ENCODE assay signal across 8 cellular contexts in genomic region chr5:172007153-172007794, GRCh38. TPM values are rescaled to one million over a fixed set of nuclear protein-coding genes. Genes with fewer than 3 reads are reported as not detected.
DNase-seq lines count a peak whose midpoint lies in the region; FAIRE-seq and TF ChIP-seq lines count a peak whose summit lies in the region.

No MANE protein-coding gene starts in this region.

- H3K4me3 ChIP-seq in breast epithelium: peak overlapping the region; percentile 72 to 91 (median 89)
- H3K4me3 ChIP-seq in liver (ENCODE audit: low read depth in 1 of 3, low read length in 3 of 3): peak overlapping the region; percentile 86 to 97 (median 91)
- peak overlapping the region; percentile 99 for H3K4me3 ChIP-seq in testis

- TF ChIP-seq CTCF in breast epithelium (IDR thresholded peaks at IDR 0.05) (no peak), liver (IDR thresholded peaks at IDR 0.05; ENCODE audit: low read depth, low read length, missing input control) (no peak), testis (IDR thresholded peaks at IDR 0.05) (no peak)

- FAIRE-seq in H54 (lab: Jason Lieb, UNC): no peak

- H3K9me3 ChIP-seq in breast epithelium (no peaks in the 10 kb centered on the region), liver (ENCODE audit: control insufficient read depth in 4 of 4, low read length in 3 of 4) (no peaks in the 10 kb centered on the region), testis (no peaks in the 10 kb centered on the region)

- DNase-seq in NCI-H2227 (lab: John Stamatoyannopoulos, UW; ENCODE audit: unreplicated experiment) (peak; percentile 39), NCI-H2227 treated with DMSO at 0.1 percent for 48 hours (lab: John Stamatoyannopoulos, UW) (no peak), NAMALWA (ENCODE audit: low spot score) (peak; percentile 59), breast epithelium (ENCODE audit: low spot score in 2 of 2) (no peak), testis (no peak), iPS-NIHi11 (ENCODE audit: low spot score) (no peak), H54 (ENCODE audit: insufficient read length, low spot score) (no peak)

- H3K27me3 ChIP-seq in breast epithelium (no peaks in the 10 kb centered on the region), liver (ENCODE audit: control insufficient read depth in 4 of 4, insufficient read depth in 4 of 4, low read length in 3 of 4) (no peaks in the 10 kb centered on the region), testis (no peaks in the 10 kb centered on the region)

- H3K4me1 ChIP-seq in breast epithelium (no peaks in the 10 kb centered on the region), liver (ENCODE audit: control insufficient read depth in 4 of 4, insufficient read depth in 4 of 4, low read length in 3 of 4) (peaks cover 9 to 39% (median 21%) of the 10 kb centered on the region in 4 donors), testis (peaks cover 28% of the 10 kb centered on the region)

- no peaks in the 10 kb centered on the region for H3K36me3 ChIP-seq in breast epithelium
- H3K36me3 ChIP-seq in liver (ENCODE audit: control insufficient read depth in 4 of 4, insufficient read depth in 3 of 4, low read depth in 1 of 4, low read length in 3 of 4): no peaks in the 10 kb centered on the region
- H3K36me3 ChIP-seq in testis (ENCODE audit: low read depth, missing control alignments): no peaks in the 10 kb centered on the region

- peak overlapping the region; percentile 95 to 98 for H3K9ac ChIP-seq in liver (ENCODE audit: low read depth in 1 of 2, low read length in 2 of 2)

- TF ChIP-seq RAD21 in liver (IDR thresholded peaks at IDR 0.05): peak; percentile 0 to 2

- H3K27ac ChIP-seq in breast epithelium (peak overlapping the region; percentile 97 to 98), liver (ENCODE audit: low read depth in 1 of 2, low read length in 2 of 2) (peak overlapping the region; percentile 99), testis (peak overlapping the region; percentile 99 to 100)

- 2% methylated on average over 24 of the region's 24 CpGs for WGBS in liver
- 0% methylated on average over 23 to 24 of the region's 24 CpGs for WGBS in testis, 2 donors

- intact Hi-C loops in breast epithelium (cut with DNase I; ENCODE audit: low total_unique reads) (no loop called here), testis (cut with DNase I; ENCODE audit: low total_unique reads) (no loop called here)

- TF ChIP-seq POLR2A in breast epithelium (IDR thresholded peaks at IDR 0.05): no peak
- no peak for TF ChIP-seq POLR2A in testis (IDR thresholded peaks at IDR 0.05)
- no peak for TF ChIP-seq POLR2A in H54 (IDR thresholded peaks at IDR 0.05; ENCODE audit: low read depth, low read length)

TF ChIP-seq in liver, 16 proteins besides CTCF, POLR2A, EP300 and RAD21:
- TF ChIP-seq HNF4G (IDR thresholded peaks at IDR 0.05) (no peak), TAF1 (conservative IDR thresholded peaks at IDR 0.05) (peak; percentile 80), HNF4A (conservative IDR thresholded peaks at IDR 0.05) (no peak), ATF3 (IDR thresholded peaks at IDR 0.05) (no peak), EGR1 (IDR thresholded peaks at IDR 0.05; ENCODE audit: low read depth in 2 of 2) (no peak), FOXA1 (IDR thresholded peaks at IDR 0.05) (no peak), FOXA2 (IDR thresholded peaks at IDR 0.05) (no peak), GABPA (IDR thresholded peaks at IDR 0.05 in 1 of 2, conservative IDR thresholded peaks at IDR 0.05 in 1 of 2) (no peak), RXRA (IDR thresholded peaks at IDR 0.05) (peak in 1 of 2 donors; percentile 0), NR2F2 (IDR thresholded peaks at IDR 0.05) (no peak), ZBTB33 (IDR thresholded peaks at IDR 0.05) (no peak), JUND (IDR thresholded peaks at IDR 0.05) (no peak), MAX (IDR thresholded peaks at IDR 0.05) (no peak), YY1 (IDR thresholded peaks at IDR 0.05) (peak; percentile 45), REST (IDR thresholded peaks at IDR 0.05) (no peak), SP1 (IDR thresholded peaks at IDR 0.05) (no peak)

RNA-seq across cellular contexts. Expression of gene FBXW11, which starts 0.8 kb away (rescaled TPM):
- total RNA-seq in breast epithelium: 10 to 100 TPM; 60.3 to 81.5 (median 64.0) TPM
- total RNA-seq in liver: 10 to 100 TPM; 31.0 to 37.5 TPM
- 10 to 100 TPM; 11.2 to 13.0 TPM for polyA plus RNA-seq in liver
- 10 to 100 TPM; 60.6 to 61.8 TPM for total RNA-seq in testis
- 46.3 TPM for polyA plus RNA-seq in testis (ENCODE audit: insufficient read depth, low read depth, low replicate concordance)

Comparison
In these comparisons a context has a peak if more than half of its experiments do, and no peak if none do; other contexts are left out.
1. DNase-seq: peak in NCI-H2227 (single experiment) and NAMALWA (single experiment); none in NCI-H2227 treated with DMSO at 0.1 percent for 48 hours (single experiment), breast epithelium (0 of 2), testis (single experiment), iPS-NIHi11 (single experiment) and H54 (single experiment).
2. Peak in every context shown above with its lines, with median percentiles within 50 percentile points of each other: H3K27ac ChIP-seq and H3K4me3 ChIP-seq.